In genomic region chr7:454356-455109, GRCh38 we compare ENCODE assay signal across 21 cellular contexts.
"Had no signal": no experiment of that assay in that cellular context is flagged by ENCODE, and none has a peak within 500 bp of the region (broad histone marks: within the 10 kb centered on the region; RNA-seq: fewer than 3 reads in every experiment).

No MANE protein-coding gene starts in this region.

- H3K9ac ChIP-seq: parathyroid adenoma had no signal

- ATAC-seq: effector memory CD8-positive, alpha-beta T cell; naive thymus-derived CD8-positive, alpha-beta T cell; stimulated activated naive B cell treated with anti-CD40 and anti-IgM and Interleukin-4, amounts not matched to agents 10 μg/mL and 1 μg/mL and 100 μg/mL, for 72 hours had no signal

- H3K36me3 ChIP-seq: esophagus squamous epithelium, heart right ventricle, thoracic aorta, tibial nerve, upper lobe of left lung had no signal

- H3K79me2 ChIP-seq: parathyroid adenoma had no signal

- H3K9me3 ChIP-seq: esophagus squamous epithelium, heart right ventricle, thoracic aorta, tibial nerve, upper lobe of left lung had no signal

- FAIRE-seq: endometrium, islet of Langerhans had no signal

- DNase-seq: cortex of kidney; effector memory CD8-positive, alpha-beta T cell; erythroblast; esophagus squamous epithelium; foreskin melanocyte; glutamatergic neuron; heart right ventricle; hippocampal formation; kidney glomerular epithelial cell; mammary epithelial cell; stimulated activated CD4-positive, alpha-beta T cell treated with anti-CD3 and anti-CD28 coated beads, Interleukin-15, amount 100 ng/mL, for 24 hours; stimulated activated CD4-positive, alpha-beta T cell treated with anti-CD3 and anti-CD28 coated beads, Interleukin-2, amount 100 ng/mL, for 48 hours; stimulated activated naive B cell treated with anti-CD40 and anti-IgM and Interleukin-4, amounts not matched to agents 10 μg/mL and 1 μg/mL and 100 μg/mL, for 72 hours had no signal

- H3K4me3 ChIP-seq: esophagus squamous epithelium, skin epidermis, tibial nerve, upper lobe of left lung had no signal

- H3K27ac ChIP-seq: esophagus squamous epithelium, parathyroid adenoma, thoracic aorta, upper lobe of left lung had no signal
